8 cellular contexts compared by ENCODE assay signal in genomic region chr7:47601119-47601880, GRCh38. TPM values are rescaled to one million over a fixed set of nuclear protein-coding genes. Genes with fewer than 3 reads are reported as not detected.
DNase-seq lines count a peak whose midpoint lies in the region; ATAC-seq and TF ChIP-seq lines count a peak whose summit lies in the region.

No MANE protein-coding gene starts in this region.

- no peak for TF ChIP-seq EP300 in esophagus muscularis mucosa (IDR thresholded peaks at IDR 0.05)

- intact Hi-C loops in esophagus muscularis mucosa (cut with DNase I) (loop anchor here (10.0 kb wide), 1 partner anchor 174 kb away; no protein-coding TSS in a partner anchor), colonic mucosa (cut with DNase I) (no loop called here)

- peak overlapping the region in 1 of 2 donors; percentile 9 for H3K9ac ChIP-seq in colonic mucosa (ENCODE audit: low read depth in 2 of 2, low read length in 2 of 2)

- H3K36me3 ChIP-seq in RWPE2 (ENCODE audit: low read depth) (no peaks in the 10 kb centered on the region), esophagus muscularis mucosa (no peaks in the 10 kb centered on the region), colonic mucosa (no peaks in the 10 kb centered on the region)

- TF ChIP-seq POLR2A in esophagus muscularis mucosa (IDR thresholded peaks at IDR 0.05; ENCODE audit: low read depth) = no peak

- DNase-seq in EH (ENCODE audit: low read depth) (peak; percentile 94), RWPE2 (ENCODE audit: low spot score) (peak; percentile 93), kidney glomerular epithelial cell (lab: John Stamatoyannopoulos, UW) (peak; percentile 70), esophagus muscularis mucosa (ENCODE audit: extremely low spot score) (no peak), colonic mucosa (no peak)
- DNase-seq in activated naive CD4-positive, alpha-beta T cell (lab: John Stamatoyannopoulos, UW) = no peak

- H3K4me1 ChIP-seq in RWPE2 (ENCODE audit: insufficient read depth, poor library complexity, severe bottlenecking) = peaks cover 49% of the 10 kb centered on the region
- peaks cover 16 to 69% (median 64%) of the 10 kb centered on the region in 4 donors for H3K4me1 ChIP-seq in esophagus muscularis mucosa
- H3K4me1 ChIP-seq in colonic mucosa = peaks cover 7% of the 10 kb centered on the region

- H3K4me3 ChIP-seq in RWPE2 (ENCODE audit: severe bottlenecking) = no peak overlapping the region
- no peak overlapping the region for H3K4me3 ChIP-seq in esophagus muscularis mucosa
- H3K4me3 ChIP-seq in colonic mucosa = no peak overlapping the region

- no peaks in the 10 kb centered on the region for H3K27me3 ChIP-seq in RWPE2 (ENCODE audit: insufficient read depth, poor library complexity, severe bottlenecking)
- no peaks in the 10 kb centered on the region for H3K27me3 ChIP-seq in esophagus muscularis mucosa
- no peaks in the 10 kb centered on the region for H3K27me3 ChIP-seq in colonic mucosa

- WGBS in esophagus muscularis mucosa = 81% methylated on average over 4 of the region's 4 CpGs

- H3K27ac ChIP-seq in RWPE2 (ENCODE audit: poor library complexity, severe bottlenecking) (peak overlapping the region; percentile 99), esophagus muscularis mucosa (replicated peaks in 1 of 4) (no peak overlapping the region), colonic mucosa (no peak overlapping the region)

- H3K9me3 ChIP-seq in RWPE2 (ENCODE audit: severe bottlenecking) = no peaks in the 10 kb centered on the region
- H3K9me3 ChIP-seq in esophagus muscularis mucosa = peaks cover 0 to 18% (median 12%) of the 10 kb centered on the region in 4 donors
- peaks cover 3% of the 10 kb centered on the region for H3K9me3 ChIP-seq in colonic mucosa

- peak; percentile 71 for ATAC-seq in HG02759 (IDR thresholded peaks at IDR 0.05; ENCODE audit: unreplicated experiment)
- peak; percentile 80 for ATAC-seq in RWPE2 (ENCODE audit: low read depth)
- no peak for ATAC-seq in HG02840 (IDR thresholded peaks at IDR 0.05; ENCODE audit: low FRiP score, unreplicated experiment)

- no peak for TF ChIP-seq CTCF in RWPE2 (IDR thresholded peaks at IDR 0.05; ENCODE audit: poor library complexity, severe bottlenecking)
- no peak for TF ChIP-seq CTCF in esophagus muscularis mucosa (IDR thresholded peaks at IDR 0.05)
- TF ChIP-seq CTCF in colonic mucosa (IDR thresholded peaks at IDR 0.05) = no peak

RNA-seq across cellular contexts. Expression of gene TNS3, which starts 19.4 kb away (rescaled TPM):
- 10 to 100 TPM; 34.6 to 52.5 (median 48.6) TPM for total RNA-seq in esophagus muscularis mucosa
- total RNA-seq in colonic mucosa = 10 to 100 TPM; 41.1 to 58.2 TPM

Comparison
In these comparisons a context has a peak if more than half of its experiments do, and no peak if none do; other contexts are left out.
1. DNase-seq: peak in EH (single experiment), RWPE2 (single experiment) and kidney glomerular epithelial cell (single experiment); none in esophagus muscularis mucosa (single experiment), activated naive CD4-positive, alpha-beta T cell (0 of 4) and colonic mucosa (single experiment).